In genomic region chr14:74697543-74697942, GRCh38 we compare ENCODE assay signal across 15 cellular contexts. TPM values are rescaled to one million over a fixed set of nuclear protein-coding genes. Genes with fewer than 3 reads are reported as not detected.
DNase-seq lines count a peak whose midpoint lies in the region; ATAC-seq and TF ChIP-seq lines count a peak whose summit lies in the region.
"Had no signal": no experiment of that assay in that cellular context is flagged by ENCODE, and none has a peak within 500 bp of the region (broad histone marks: within the 10 kb centered on the region; RNA-seq: fewer than 3 reads in every experiment).

No MANE protein-coding gene starts in this region.

- peak; percentile 78 for ATAC-seq in left lung
- ATAC-seq in left cardiac atrium, result no peak

- H3K4me3 ChIP-seq in AG04449 (ENCODE audit: low read depth, low read length) (no peak overlapping the region), left lung (no peak overlapping the region), uterus (no peak overlapping the region)
- H3K4me3 ChIP-seq: SK-N-MC had no signal

- TF ChIP-seq CTCF in AG04449 (IDR thresholded peaks at IDR 0.05; ENCODE audit: insufficient read depth, low read length, missing control alignments) (no peak), left lung (IDR thresholded peaks at IDR 0.05) (no peak), uterus (IDR thresholded peaks at IDR 0.05) (no peak)

- H3K4me1 ChIP-seq in left lung (peaks cover 7 to 54% of the 10 kb centered on the region in 2 donors), uterus (no peaks in the 10 kb centered on the region)

- peak; percentile 51 for DNase-seq in AG04449 (ENCODE audit: low read depth, low spot score)
- peak; percentile 65 for DNase-seq in GM04504 (ENCODE audit: low read depth)
- DNase-seq in astrocyte of the hippocampus (ENCODE audit: low read depth, low spot score), result peak; percentile 70
- peak in 1 of 2 donors; percentile 46 for DNase-seq in left lung
- no peak for DNase-seq in uterus
- no peak for DNase-seq in NCI-H2081 treated with DMSO at 0.1 percent for 48 hours (lab: John Stamatoyannopoulos, UW)
- no peak for DNase-seq in left cardiac atrium
- no peak for DNase-seq in head of caudate nucleus
- DNase-seq: ACHN; activated gamma-delta T cell; effector CD4-positive, alpha-beta T cell; NCI-H187 treated with DMSO at 0.1 percent for 48 hours; NCI-H524 treated with DMSO at 0.1 percent for 48 hours; posterior cingulate gyrus had no signal

- H3K36me3 ChIP-seq in left lung (peaks cover 0 to 8% of the 10 kb centered on the region in 2 donors), uterus (no peaks in the 10 kb centered on the region)

- intact Hi-C loops in left lung (cut with DNase I) (no loop called here), uterus (cut with DNase I; ENCODE audit: low total_unique reads) (no loop called here), left cardiac atrium (cut with DNase I) (no loop called here), head of caudate nucleus (cut with DNase I) (no loop called here)

- POLR2A ChIA-PET in AG04449 (lab: Yijun Ruan, JAX), result interaction anchor here (1.0 kb wide), 1 partner anchor 93 kb away, joined by 3 read pairs; no protein-coding TSS in a partner anchor

- CTCF ChIA-PET in AG04449 (lab: Yijun Ruan, JAX), result interaction anchor here (0.8 to 1.9 kb wide), 4 partner anchors 9 to 85 kb away, joined by 3 to 5 read pairs (median 3); partner anchors contain the start of gene LTBP2

- no peaks in the 10 kb centered on the region for H3K27me3 ChIP-seq in left lung
- H3K27me3 ChIP-seq in uterus, result no peaks in the 10 kb centered on the region

- H3K27ac ChIP-seq in left lung (peak overlapping the region; percentile 5 to 44), uterus (no peak overlapping the region)
- H3K27ac ChIP-seq: SK-N-MC had no signal

- H3K9me3 ChIP-seq in left lung (peaks cover 0 to 4% of the 10 kb centered on the region in 2 donors), uterus (no peaks in the 10 kb centered on the region)

- no peak for TF ChIP-seq POLR2A in uterus (IDR thresholded peaks at IDR 0.05)

RNA-seq across cellular contexts. Expression of gene AREL1, which starts 15.3 kb away (rescaled TPM):
- total RNA-seq in left lung (10 to 100 TPM; 34.3 to 42.6 TPM), uterus (10 to 100 TPM in 3 of 4 donors, 1 to 10 TPM in 1; 2.1 to 33.8 (median 22.3) TPM), left cardiac atrium (10 to 100 TPM; 18.4 to 25.2 TPM)

RNA-seq across cellular contexts. Expression of gene FCF1, which starts 15.4 kb away (rescaled TPM):
- 10 to 100 TPM; 48.9 to 50.3 TPM for total RNA-seq in left lung
- 100 to 1,000 TPM in 1 of 4 donors, 10 to 100 TPM in 2, 1 to 10 TPM in 1; 6.4 to 116 (median 46.6) TPM for total RNA-seq in uterus
- 10 to 100 TPM; 29.6 to 37.9 TPM for total RNA-seq in left cardiac atrium

Comparison
In these comparisons a context has a peak if more than half of its experiments do, and no peak if none do; other contexts are left out.
1. DNase-seq: peak in AG04449 (single experiment), GM04504 (single experiment) and astrocyte of the hippocampus (single experiment); none in uterus (0 of 2), NCI-H2081 treated with DMSO at 0.1 percent for 48 hours (single experiment), left cardiac atrium (single experiment) and head of caudate nucleus (0 of 42).
2. H3K27ac ChIP-seq: peak in left lung (2 of 2); none in uterus (0 of 2).